ENCODE assay signal across 26 cellular contexts in the genomic region with DNA sequence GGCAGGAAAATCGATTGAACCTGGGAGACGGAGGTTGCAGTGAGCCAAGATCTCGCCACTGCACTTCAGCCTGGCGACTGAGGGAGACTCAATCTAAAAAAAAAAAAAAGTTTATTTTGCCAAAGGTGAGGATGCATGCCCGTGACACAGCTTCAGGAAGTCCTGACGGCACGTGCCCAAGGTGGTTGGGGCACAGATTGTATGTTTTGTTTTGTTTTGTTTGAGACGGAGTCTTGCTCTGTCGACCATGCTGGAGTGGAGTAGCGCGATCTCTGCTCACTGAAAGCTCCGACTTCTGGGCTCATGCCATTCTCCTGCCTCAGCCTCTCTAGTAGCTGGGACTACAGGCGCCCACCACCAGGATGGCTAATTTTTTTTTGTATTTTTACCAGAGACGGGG. TPM values are rescaled to one million over a fixed set of nuclear protein-coding genes. Genes with fewer than 3 reads are reported as not detected.
DNase-seq lines count a peak whose midpoint lies in the region; ATAC-seq and TF ChIP-seq lines count a peak whose summit lies in the region.
"Had no signal": no experiment of that assay in that cellular context is flagged by ENCODE, and none has a peak within 500 bp of the region (broad histone marks: within the 10 kb centered on the region; RNA-seq: fewer than 3 reads in every experiment).

No MANE protein-coding gene starts in this region.

- no TSS peak for BruUV-seq in PC-9 (replicated peaks; lab: Mats Ljungman, UMichigan)

- no peaks in the 10 kb centered on the region for H3K9me2 ChIP-seq in PC-9 (ENCODE audit: insufficient read depth)

- H3K27ac ChIP-seq in PC-9 (no peak overlapping the region), tibial nerve (no peak overlapping the region)
- H3K27ac ChIP-seq: ascending aorta, BLaER1 had no signal

- H4K20me1 ChIP-seq in PC-9 (ENCODE audit: insufficient read depth), result no peaks in the 10 kb centered on the region; the same call in 1 of the 2 replicates

- intact Hi-C loops in PC-9 (cut with micrococcal nuclease; ENCODE audit: unreplicated experiment), result loop anchor here (5.0 kb wide), 1 partner anchor 136 kb away; a partner anchor contains a TSS

- H3K36me3 ChIP-seq in PC-9 (ENCODE audit: low read depth) (peaks cover 16% of the 10 kb centered on the region), tibial nerve (peaks cover 0 to 16% (median 0%) of the 10 kb centered on the region in 3 donors)

- H3K79me2 ChIP-seq in PC-9 (ENCODE audit: low read depth), result peaks cover 45% of the 10 kb centered on the region

- no peaks in the 10 kb centered on the region for H3K27me3 Mint-ChIP-seq in activated naive CD4-positive, alpha-beta T cell treated with anti-CD3 and anti-CD28 coated beads, Interleukin-2, amount 50 U/mL, for 24 hours
- H3K27me3 Mint-ChIP-seq in immature natural killer cell (ENCODE audit: low read depth in 3 of 3), result peaks cover 2 to 7% (median 3%) of the 10 kb centered on the region in 3 donors
- H3K27me3 Mint-ChIP-seq in stimulated activated naive B cell treated with anti-CD40 and anti-IgM and Interleukin-4, amounts not matched to agents 10 μg/mL and 1 μg/mL and 100 μg/mL, for 72 hours, result no peaks in the 10 kb centered on the region

- DNase-seq in activated naive CD4-positive, alpha-beta T cell treated with anti-CD3 and anti-CD28 coated beads, Interleukin-2, amount 50 U/mL, for 16 hours, result no peak
- DNase-seq in PC-9, result no peak
- no peak for DNase-seq in immature natural killer cell
- DNase-seq in stimulated activated naive B cell treated with anti-CD40 and anti-IgM and Interleukin-4, amounts not matched to agents 10 μg/mL and 1 μg/mL and 100 μg/mL, for 72 hours, result no peak
- no peak for DNase-seq in tibial nerve (ENCODE audit: low spot score in 2 of 2)
- no peak for DNase-seq in NCI-H1092 (lab: John Stamatoyannopoulos, UW)
- DNase-seq: ACHN; activated CD4-positive, alpha-beta T cell treated with anti-CD3 and anti-CD28 coated beads for 48 hours; activated naive CD4-positive, alpha-beta T cell treated with Interleukin-2 at 50 U/mL for 16 hours; effector CD4-positive, alpha-beta T cell; GM23248; kidney; NCI-H1092 treated with DMSO at 0.1 percent for 48 hours; NCI-H2081; NCI-H82; PC-3; SHP77 treated with DMSO at 0.1 percent for 48 hours; spleen; stimulated activated CD4-positive, alpha-beta T cell treated with anti-CD3 and anti-CD28 coated beads, Interleukin-4, amount 100 ng/mL, for 24 hours; stomach had no signal

- peaks cover 14% of the 10 kb centered on the region for H3K36me3 Mint-ChIP-seq in activated naive CD4-positive, alpha-beta T cell treated with anti-CD3 and anti-CD28 coated beads, Interleukin-2, amount 50 U/mL, for 24 hours
- peaks cover 0 to 5% (median 4%) of the 10 kb centered on the region in 3 donors for H3K36me3 Mint-ChIP-seq in immature natural killer cell
- peaks cover 32% of the 10 kb centered on the region in 2 donors for H3K36me3 Mint-ChIP-seq in stimulated activated naive B cell treated with anti-CD40 and anti-IgM and Interleukin-4, amounts not matched to agents 10 μg/mL and 1 μg/mL and 100 μg/mL, for 72 hours

- H3K4me1 ChIP-seq in PC-9 (replicated peaks; ENCODE audit: insufficient read depth) (peaks cover 30% of the 10 kb centered on the region), tibial nerve (peaks cover 0 to 32% (median 14%) of the 10 kb centered on the region in 4 donors)

- WGBS in tibial nerve, 2 donors, result 94 to 97% methylated on average over 14 of the region's 14 CpGs

- H3F3A ChIP-seq in PC-9 (ENCODE audit: insufficient read depth, low read depth), result peaks cover 4% of the 10 kb centered on the region; the same call in 1 of the 2 replicates

- no peak for TF ChIP-seq EP300 in tibial nerve (IDR thresholded peaks at IDR 0.05)

- TF ChIP-seq CTCF in PC-9 (conservative IDR thresholded peaks at IDR 0.05) (no peak), tibial nerve (IDR thresholded peaks at IDR 0.05) (no peak)

- H3K4me2 ChIP-seq in PC-9, result peak overlapping the region; percentile 94; the same call in 1 of the 2 replicates

- no peak for ATAC-seq in stimulated activated naive B cell treated with anti-CD40 and anti-IgM and Interleukin-4, amounts not matched to agents 10 μg/mL and 1 μg/mL and 100 μg/mL, for 72 hours (replicated peaks)
- no peak for ATAC-seq in HG03442 (IDR thresholded peaks at IDR 0.05; ENCODE audit: unreplicated experiment)
- ATAC-seq: esophagus mucosa, PC-3 had no signal

- H3K9me3 ChIP-seq in PC-9 (ENCODE audit: insufficient read depth, low read depth) (no peaks in the 10 kb centered on the region), tibial nerve (peaks cover 0 to 7% (median 0%) of the 10 kb centered on the region in 4 donors)
- H3K9me3 ChIP-seq: BLaER1, spleen, stomach had no signal

- TF ChIP-seq POLR2A in tibial nerve (IDR thresholded peaks at IDR 0.05), result no peak

- CTCF ChIA-PET in PC-9 (lab: Charles Lee), result no interaction called here

- H3K9me3 Mint-ChIP-seq in activated naive CD4-positive, alpha-beta T cell treated with anti-CD3 and anti-CD28 coated beads, Interleukin-2, amount 50 U/mL, for 24 hours, result no peaks in the 10 kb centered on the region
- H3K9me3 Mint-ChIP-seq in immature natural killer cell, result no peaks in the 10 kb centered on the region
- no peaks in the 10 kb centered on the region for H3K9me3 Mint-ChIP-seq in stimulated activated naive B cell treated with anti-CD40 and anti-IgM and Interleukin-4, amounts not matched to agents 10 μg/mL and 1 μg/mL and 100 μg/mL, for 72 hours

- no peaks in the 10 kb centered on the region for H3K27me3 ChIP-seq in PC-9 (ENCODE audit: insufficient read depth, low read depth)
- no peaks in the 10 kb centered on the region for H3K27me3 ChIP-seq in tibial nerve
- H3K27me3 ChIP-seq: ascending aorta, BLaER1, spleen, stomach had no signal

- peaks cover 65% of the 10 kb centered on the region for H3K4me1 Mint-ChIP-seq in activated naive CD4-positive, alpha-beta T cell treated with anti-CD3 and anti-CD28 coated beads, Interleukin-2, amount 50 U/mL, for 24 hours
- H3K4me1 Mint-ChIP-seq in immature natural killer cell, result peaks cover 58 to 71% of the 10 kb centered on the region in 2 donors
- peaks cover 29 to 57% of the 10 kb centered on the region in 2 donors for H3K4me1 Mint-ChIP-seq in stimulated activated naive B cell treated with anti-CD40 and anti-IgM and Interleukin-4, amounts not matched to agents 10 μg/mL and 1 μg/mL and 100 μg/mL, for 72 hours

- H2AFZ ChIP-seq in PC-9, result no peak overlapping the region

- H3K4me3 ChIP-seq in PC-9 (no peak overlapping the region), tibial nerve (no peak overlapping the region)
- H3K4me3 ChIP-seq: lung had no signal

- POLR2A ChIA-PET in PC-9 (lab: Charles Lee; ENCODE audit: unreplicated experiment), result no interaction called here

- peak overlapping the region; percentile 99 for H3K4me3 Mint-ChIP-seq in activated naive CD4-positive, alpha-beta T cell treated with anti-CD3 and anti-CD28 coated beads, Interleukin-2, amount 50 U/mL, for 24 hours
- peak overlapping the region in 4 of 5 donors; percentile 75 to 97 (median 84) for H3K4me3 Mint-ChIP-seq in immature natural killer cell
- no peak overlapping the region for H3K4me3 Mint-ChIP-seq in stimulated activated naive B cell treated with anti-CD40 and anti-IgM and Interleukin-4, amounts not matched to agents 10 μg/mL and 1 μg/mL and 100 μg/mL, for 72 hours

- H3K27ac Mint-ChIP-seq in activated naive CD4-positive, alpha-beta T cell treated with anti-CD3 and anti-CD28 coated beads, Interleukin-2, amount 50 U/mL, for 24 hours, result no peak overlapping the region
- peak overlapping the region in 1 of 6 donors; percentile 86 for H3K27ac Mint-ChIP-seq in immature natural killer cell
- peak overlapping the region; percentile 70 for H3K27ac Mint-ChIP-seq in stimulated activated naive B cell treated with anti-CD40 and anti-IgM and Interleukin-4, amounts not matched to agents 10 μg/mL and 1 μg/mL and 100 μg/mL, for 72 hours

RNA-seq across cellular contexts. Expression of a gene that starts 3.3 kb away (rescaled TPM):
- total RNA-seq in PC-9 (2021) (14.3 and 15.1 TPM in 2 replicates), tibial nerve (10 to 100 TPM in 2 of 4 donors, 1 to 10 TPM in 2; 4.2 to 19.5 (median 10.5) TPM)
- 1 to 10 TPM; 4.4 to 6.7 (median 5.2) TPM for polyA plus RNA-seq in immature natural killer cell

RNA-seq across cellular contexts. Expression of a gene that starts 12.1 kb away (rescaled TPM):
- 21.2 and 25.2 TPM in 2 replicates for total RNA-seq in PC-9 (2021)
- 1 to 10 TPM in 2 of 3 donors, not detected in 1; 1.3 to 1.4 TPM for polyA plus RNA-seq in immature natural killer cell
- total RNA-seq in tibial nerve, result 10 to 100 TPM in 2 of 4 donors, 1 to 10 TPM in 2; 8.5 to 14.9 (median 10.1) TPM

RNA-seq across cellular contexts. Expression of a gene that starts 31.7 kb away (rescaled TPM):
- total RNA-seq in PC-9 (2021), result 62.2 and 68.0 TPM in 2 replicates
- 1 to 10 TPM in 2 of 3 donors, not detected in 1; 1.9 to 8.1 TPM for polyA plus RNA-seq in immature natural killer cell
- 10 to 100 TPM; 21.0 to 34.8 (median 28.3) TPM for total RNA-seq in tibial nerve

RNA-seq across cellular contexts. Expression of a gene that starts 48.5 kb away (rescaled TPM):
- 19.0 and 21.3 TPM in 2 replicates for total RNA-seq in PC-9 (2021)
- polyA plus RNA-seq in immature natural killer cell, result 10 to 100 TPM in 2 of 3 donors, 1 to 10 TPM in 1; 8.1 to 14.6 (median 10.4) TPM
- total RNA-seq in tibial nerve, result 10 to 100 TPM in 3 of 4 donors, 1 to 10 TPM in 1; 7.9 to 18.8 (median 13.4) TPM

Comparison
In these comparisons a context has a peak if more than half of its experiments do, and no peak if none do; other contexts are left out.
1. H3K4me3 Mint-ChIP-seq: peak in activated naive CD4-positive, alpha-beta T cell treated with anti-CD3 and anti-CD28 coated beads, Interleukin-2, amount 50 U/mL, for 24 hours (single experiment) and immature natural killer cell (4 of 5); none in stimulated activated naive B cell treated with anti-CD40 and anti-IgM and Interleukin-4, amounts not matched to agents 10 μg/mL and 1 μg/mL and 100 μg/mL, for 72 hours (0 of 2).